In genomic region chr4:120977435-120977997, GRCh38 we compare ENCODE assay signal across 10 cellular contexts. TPM values are rescaled to one million over a fixed set of nuclear protein-coding genes. Genes with fewer than 3 reads are reported as not detected.
A peak's percentile ranks its signal among the peaks of the same experiment; 100 is the strongest.
DNase-seq lines count a peak whose midpoint lies in the region; ATAC-seq and TF ChIP-seq lines count a peak whose summit lies in the region.
"Had no signal": no experiment of that assay in that cellular context is flagged by ENCODE, and none has a peak within 500 bp of the region (broad histone marks: within the 10 kb centered on the region; RNA-seq: fewer than 3 reads in every experiment).

No MANE protein-coding gene starts in this region.

- no peaks in the 10 kb centered on the region for H3K27me3 ChIP-seq in fibroblast of lung (ENCODE audit: control insufficient read depth, insufficient read depth, low read length)
- H3K27me3 ChIP-seq in smooth muscle cell (ENCODE audit: low read depth), result no peaks in the 10 kb centered on the region

- no peaks in the 10 kb centered on the region for H3K4me1 ChIP-seq in fibroblast of lung (ENCODE audit: control insufficient read depth, extremely low read depth, insufficient read depth, low read length)
- no peaks in the 10 kb centered on the region for H3K4me1 ChIP-seq in smooth muscle cell (ENCODE audit: low read depth)

- 73% methylated on average over 2 of the region's 2 CpGs for WGBS in smooth muscle cell (ENCODE audit: low lambda C conversion rate)

- H3K4me1 Mint-ChIP-seq in immature natural killer cell, result no peaks in the 10 kb centered on the region

- peak; percentile 78 to 80 for TF ChIP-seq CTCF in fibroblast of lung (conservative IDR thresholded peaks at IDR 0.05 in 1 of 2, IDR thresholded peaks at IDR 0.05 in 1 of 2; ENCODE audit: low read depth in 1 of 2, low read length in 2 of 2)
- peak; percentile 50 for TF ChIP-seq CTCF in smooth muscle cell (IDR thresholded peaks at IDR 0.05; ENCODE audit: borderline replicate concordance, insufficient read depth, poor library complexity, severe bottlenecking)

- H3K9ac ChIP-seq in fibroblast of lung (ENCODE audit: insufficient read depth, low read length) (no peak overlapping the region), smooth muscle cell (ENCODE audit: low read depth) (no peak overlapping the region)

- H3K36me3 ChIP-seq in fibroblast of lung (ENCODE audit: control insufficient read depth, insufficient read depth, low read length) (no peaks in the 10 kb centered on the region), smooth muscle cell (ENCODE audit: low read depth) (no peaks in the 10 kb centered on the region)

- peaks cover 0 to 2% (median 0%) of the 10 kb centered on the region in 3 donors for H3K27me3 Mint-ChIP-seq in immature natural killer cell (ENCODE audit: low read depth in 3 of 3)
- H3K27me3 Mint-ChIP-seq: T-cell had no signal

- no peaks in the 10 kb centered on the region for H3K79me2 ChIP-seq in fibroblast of lung (ENCODE audit: control insufficient read depth, insufficient read depth, low read length)
- no peaks in the 10 kb centered on the region for H3K79me2 ChIP-seq in smooth muscle cell (ENCODE audit: low read depth)

- no peaks in the 10 kb centered on the region for H4K20me1 ChIP-seq in fibroblast of lung (ENCODE audit: control insufficient read depth, extremely low read depth, insufficient read depth, low read length)
- H4K20me1 ChIP-seq in smooth muscle cell (ENCODE audit: low read depth), result no peaks in the 10 kb centered on the region

- H2AFZ ChIP-seq in fibroblast of lung (ENCODE audit: low read length), result no peak overlapping the region
- no peak overlapping the region for H2AFZ ChIP-seq in smooth muscle cell (ENCODE audit: low read depth)

- H3K4me3 ChIP-seq in fibroblast of lung (replicated peaks in 1 of 4; ENCODE audit: control extremely low read depth in 1 of 4, insufficient read depth in 1 of 4, low read depth in 3 of 4, low read length in 4 of 4) (no peak overlapping the region), smooth muscle cell (no peak overlapping the region)
- H3K4me3 ChIP-seq: skin epidermis had no signal

- peak; percentile 79 for ATAC-seq in GM18870 (IDR thresholded peaks at IDR 0.05; ENCODE audit: unreplicated experiment)
- ATAC-seq in HG03095 (IDR thresholded peaks at IDR 0.05; ENCODE audit: unreplicated experiment), result peak; percentile 72

- H3F3A ChIP-seq in smooth muscle cell (ENCODE audit: low read depth), result no peaks in the 10 kb centered on the region

- no peak overlapping the region for H3K4me3 Mint-ChIP-seq in immature natural killer cell
- H3K4me3 Mint-ChIP-seq: T-cell had no signal

- H3K36me3 Mint-ChIP-seq in immature natural killer cell, result no peaks in the 10 kb centered on the region
- H3K36me3 Mint-ChIP-seq: T-cell had no signal

- DNase-seq in COLO829 (ENCODE audit: low spot score) (peak; percentile 45), RPMI7951 (ENCODE audit: low read depth) (peak; percentile 40), fibroblast of lung (ENCODE audit: low read depth in 2 of 2) (peak; percentile 53 to 74), smooth muscle cell (lab: John Stamatoyannopoulos, UW; ENCODE audit: unreplicated experiment) (no peak), immature natural killer cell (no peak)
- no peak for DNase-seq in activated effector memory CD4-positive, alpha-beta T cell treated with Interleukin-2 at 50 U/mL for 16 hours

- H3K4me2 ChIP-seq in fibroblast of lung (ENCODE audit: extremely low read depth, insufficient read depth, low read length) (no peak overlapping the region), smooth muscle cell (no peak overlapping the region)

- H3K9me3 Mint-ChIP-seq in immature natural killer cell, result peaks cover 0 to 4% (median 0%) of the 10 kb centered on the region in 6 donors
- H3K9me3 Mint-ChIP-seq: T-cell had no signal

- H3K27ac ChIP-seq in fibroblast of lung (ENCODE audit: insufficient read depth, low read length), result no peak overlapping the region
- H3K27ac ChIP-seq in smooth muscle cell (ENCODE audit: low read depth), result no peak overlapping the region
- H3K27ac ChIP-seq: skin epidermis had no signal

- H3K9me3 ChIP-seq in fibroblast of lung (ENCODE audit: control insufficient read depth, insufficient read depth, low read depth, low read length) (no peaks in the 10 kb centered on the region), smooth muscle cell (replicated peaks; ENCODE audit: low read depth) (no peaks in the 10 kb centered on the region)

- no peak overlapping the region for H3K27ac Mint-ChIP-seq in immature natural killer cell
- H3K27ac Mint-ChIP-seq: T-cell had no signal

RNA-seq across cellular contexts. Expression of gene PRDM5, which starts 55.0 kb away (rescaled TPM):
- 10.8 and 11.4 TPM in 2 replicates for total RNA-seq in RPMI7951 (2014; rRNA removed; shearing (Covaris generic))
- total RNA-seq in fibroblast of lung (19.0 TPM in 2 replicates), smooth muscle cell (8.6 and 18.0 TPM in 2 replicates)
- polyA plus RNA-seq in fibroblast of lung (8.2 and 8.6 TPM in 2 replicates), smooth muscle cell (3.3 and 5.4 TPM in 2 replicates), immature natural killer cell (under 1 TPM in 1 of 3 donors, not detected in 2; 0.08 TPM)
- polyA plus RNA-seq in fibroblast of lung (2012), result 5.3 and 5.4 TPM in 2 replicates
- polyA minus RNA-seq in fibroblast of lung (ENCODE audit: low replicate concordance), result 3.7 and 7.7 TPM in 2 replicates

Comparison
In these comparisons a context has a peak if more than half of its experiments do, and no peak if none do; other contexts are left out.
1. DNase-seq: peak in COLO829 (single experiment), RPMI7951 (single experiment) and fibroblast of lung (2 of 2); none in smooth muscle cell (single experiment), activated effector memory CD4-positive, alpha-beta T cell treated with Interleukin-2 at 50 U/mL for 16 hours (single experiment) and immature natural killer cell (0 of 3).